In the genomic region with DNA sequence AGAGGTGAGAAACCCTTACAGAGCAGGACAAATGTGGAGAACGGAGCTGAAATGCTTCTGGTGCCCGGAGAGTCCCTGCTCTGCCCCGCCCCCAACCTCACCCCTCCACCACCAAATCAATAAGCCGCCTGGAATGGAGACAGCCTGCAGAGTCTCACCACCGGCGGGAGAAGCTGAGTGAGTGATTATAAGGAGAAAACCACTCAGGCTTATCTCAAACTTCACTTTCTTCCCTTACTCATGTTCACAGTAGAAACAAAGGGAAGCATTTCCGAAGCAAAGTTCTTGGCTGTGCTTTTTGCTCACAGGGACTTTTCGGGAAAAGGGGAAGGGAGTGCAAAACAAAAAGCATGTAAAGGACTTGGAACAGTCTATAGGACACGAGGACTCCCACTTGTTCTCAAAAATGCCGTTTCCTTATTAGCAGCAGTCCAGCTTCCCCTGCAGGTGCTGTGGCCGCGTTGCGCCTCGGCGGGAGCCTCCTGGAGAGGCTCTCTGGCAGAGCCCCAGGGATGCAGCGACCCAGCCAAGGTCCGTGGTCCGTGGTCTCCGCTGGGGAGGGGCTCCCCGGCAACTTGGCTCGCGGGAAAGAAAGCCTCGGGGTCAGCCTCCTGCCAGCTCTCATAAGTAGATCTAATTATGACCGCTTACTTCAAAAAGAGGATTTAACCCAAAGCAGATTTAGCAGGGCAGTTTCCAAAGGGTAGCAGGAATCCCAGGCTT, we compare ENCODE assay signal across 8 cellular contexts.
DNase-seq lines count a peak whose midpoint lies in the region; ATAC-seq and TF ChIP-seq lines count a peak whose summit lies in the region.

No MANE protein-coding gene starts in this region.

- intact Hi-C loops in mammary epithelial cell (cut with micrococcal nuclease) (no loop called here), right lobe of liver (cut with DNase I) (no loop called here)

- H3K27me3 ChIP-seq in mammary epithelial cell (ENCODE audit: insufficient read depth, low read length) (peaks cover 9% of the 10 kb centered on the region), right lobe of liver (no peaks in the 10 kb centered on the region)

- no TSS peak for BruUV-seq in mammary epithelial cell (replicated peaks; lab: Mats Ljungman, UMichigan)

- TF ChIP-seq CTCF in HEK293 (tag by site-specific recombination; IDR thresholded peaks at IDR 0.05) (peak; percentile 45; the same call in 1 of the 2 replicates), mammary epithelial cell (conservative IDR thresholded peaks at IDR 0.05 in 1 of 2, IDR thresholded peaks at IDR 0.05 in 1 of 2; ENCODE audit: extremely low read depth in 1 of 2, insufficient read depth in 1 of 2, low read depth in 1 of 2, low read length in 2 of 2) (peak in 1 of 2 donors; percentile 24), right lobe of liver (IDR thresholded peaks at IDR 0.05) (no peak)

- H3K9me3 ChIP-seq in HEK293 (ENCODE audit: control insufficient read depth, insufficient read depth, low read depth, low read length) (no peaks in the 10 kb centered on the region), mammary epithelial cell (replicated peaks; ENCODE audit: insufficient read depth, low read length) (no peaks in the 10 kb centered on the region), right lobe of liver (no peaks in the 10 kb centered on the region)

- H3K4me2 ChIP-seq in mammary epithelial cell (ENCODE audit: insufficient read depth, low read depth, low read length): peak overlapping the region; percentile 60

- dilution Hi-C loops in mammary epithelial cell (cut with HindIII; ENCODE audit: low sequenced_read_pairs): loop anchor here (25.0 kb wide), 1 partner anchor 163 kb away; no protein-coding TSS in a partner anchor

- peaks cover 31% of the 10 kb centered on the region for H3K4me1 ChIP-seq in HEK293 (ENCODE audit: control insufficient read depth, insufficient read depth, low read length)
- H3K4me1 ChIP-seq in mammary epithelial cell (ENCODE audit: insufficient read depth, low read length): no peaks in the 10 kb centered on the region
- peaks cover 0 to 10% (median 0%) of the 10 kb centered on the region in 4 donors for H3K4me1 ChIP-seq in right lobe of liver

- no peaks in the 10 kb centered on the region for H4K20me1 ChIP-seq in mammary epithelial cell (ENCODE audit: insufficient read depth, low read length)

- H3K4me3 ChIP-seq in HEK293 (ENCODE audit: low read depth, low read length): peak overlapping the region; percentile 34
- no peak overlapping the region for H3K4me3 ChIP-seq in mammary epithelial cell (replicated peaks in 1 of 3; ENCODE audit: insufficient read depth in 1 of 3, low read depth in 2 of 3, low read length in 3 of 3)
- peak overlapping the region in 2 of 3 donors; percentile 33 to 37 for H3K4me3 ChIP-seq in right lobe of liver

- POLR2A ChIA-PET in HEK293 (lab: Yijun Ruan, JAX): interaction anchor here (0.7 to 1.5 kb wide), 8 partner anchors 9 to 342 kb away, joined by 3 to 11 read pairs (median 4); partner anchors contain the start of genes SENP6 and TMEM30A

- WGBS in mammary epithelial cell (ENCODE audit: low coverage, missing lambda C conversion rate): 7% methylated on average over 24 of the region's 24 CpGs
- WGBS in right lobe of liver (ENCODE audit: insufficient coverage, low coverage, low lambda C conversion rate, missing lambda C conversion rate): under 1% methylated on average over 21 of the region's 24 CpGs

- no peak overlapping the region for H2AFZ ChIP-seq in mammary epithelial cell (ENCODE audit: low read depth, low read length)

- ATAC-seq in right lobe of liver (peak; percentile 85 to 90 (median 87)), HG03045 (IDR thresholded peaks at IDR 0.05; ENCODE audit: unreplicated experiment) (no peak), HG03025 (IDR thresholded peaks at IDR 0.05; ENCODE audit: low FRiP score, unreplicated experiment) (no peak)

- no peak overlapping the region for H3K9ac ChIP-seq in mammary epithelial cell (ENCODE audit: insufficient read depth, low read length)

- in situ Hi-C loops in mammary epithelial cell (cut with MboI; ENCODE audit: low sequenced_read_pairs in 2 of 2): no loop called here

- DNase-seq in A172 (ENCODE audit: low spot score): peak; percentile 8
- no peak for DNase-seq in mammary epithelial cell
- peak; percentile 35 to 58 (median 53) for DNase-seq in right lobe of liver
- no peak for DNase-seq in GF-D8 (lab: John Stamatoyannopoulos, UW)
- DNase-seq in effector CD8-positive, alpha-beta T cell (lab: John Stamatoyannopoulos, UW): no peak

- CTCF ChIA-PET in HEK293 (lab: Yijun Ruan, JAX): interaction anchor here (0.7 to 1.6 kb wide), 5 partner anchors 19 to 83 kb away, joined by 3 to 14 read pairs (median 4); no protein-coding TSS in a partner anchor
- CTCF ChIA-PET in mammary epithelial cell (lab: Charles Lee; ENCODE audit: low non-redundant PET): interaction anchor here (0.6 to 0.7 kb wide), 3 partner anchors 31 to 1005 kb away, joined by 3 to 4 read pairs (median 3); no protein-coding TSS in a partner anchor

- H3K27ac ChIP-seq in HEK293 (ENCODE audit: extremely low read depth, low read depth, low read length) (peak overlapping the region; percentile 81), mammary epithelial cell (ENCODE audit: insufficient read depth, low read depth, low read length) (no peak overlapping the region), right lobe of liver (no peak overlapping the region)

- H3K36me3 ChIP-seq in HEK293 (ENCODE audit: control insufficient read depth in 2 of 2, insufficient read depth in 1 of 2, low read length in 2 of 2): no peaks in the 10 kb centered on the region
- H3K36me3 ChIP-seq in mammary epithelial cell (ENCODE audit: insufficient read depth, low read length): no peaks in the 10 kb centered on the region
- H3K36me3 ChIP-seq in right lobe of liver: no peaks in the 10 kb centered on the region

- TF ChIP-seq POLR2A in right lobe of liver (IDR thresholded peaks at IDR 0.05): no peak

- no peaks in the 10 kb centered on the region for H3K79me2 ChIP-seq in mammary epithelial cell (ENCODE audit: insufficient read depth, low read length)

TF ChIP-seq in HEK293, 187 proteins besides CTCF, POLR2A, EP300 and RAD21 (continues in another document):
- TF ChIP-seq BCL11B (tag by site-specific recombination; IDR thresholded peaks at IDR 0.05; ENCODE audit: low read depth) (no peak), ZNF335 (tag by site-specific recombination; conservative IDR thresholded peaks at IDR 0.05) (peak; percentile 35; the same call in 1 of the 2 replicates), ZNF10 (tag by site-specific recombination; IDR thresholded peaks at IDR 0.05) (0 out of 2 replicates have a peak, but pooled peaks have one; percentile 25), ZNF341 (tag by site-specific recombination; IDR thresholded peaks at IDR 0.05; ENCODE audit: low read depth) (peak; percentile 52; the same call in 1 of the 2 replicates), ZNF621 (tag by site-specific recombination; IDR thresholded peaks at IDR 0.05) (no peak), PRDM1 (tag by site-specific recombination; IDR thresholded peaks at IDR 0.05) (peak; percentile 86), ZBTB7A (tag by site-specific recombination; IDR thresholded peaks at IDR 0.05; ENCODE audit: low read depth) (no peak), ZIC2 (tag by site-specific recombination; IDR thresholded peaks at IDR 0.05) (peak; percentile 93), ZBTB20 (tag by site-specific recombination; IDR thresholded peaks at IDR 0.05) (peak; percentile 62), ZNF843 (tag by site-specific recombination; IDR thresholded peaks at IDR 0.05) (0 out of 2 replicates have a peak, but pooled peaks have one; percentile 34), ZNF366 (tag by site-specific recombination; conservative IDR thresholded peaks at IDR 0.05) (peak; percentile 63), ZNF112 (tag by site-specific recombination; IDR thresholded peaks at IDR 0.05) (no peak), GLIS2 (tag by site-specific recombination; IDR thresholded peaks at IDR 0.05) (peak; percentile 85)
- TF ChIP-seq, protein P1, sequence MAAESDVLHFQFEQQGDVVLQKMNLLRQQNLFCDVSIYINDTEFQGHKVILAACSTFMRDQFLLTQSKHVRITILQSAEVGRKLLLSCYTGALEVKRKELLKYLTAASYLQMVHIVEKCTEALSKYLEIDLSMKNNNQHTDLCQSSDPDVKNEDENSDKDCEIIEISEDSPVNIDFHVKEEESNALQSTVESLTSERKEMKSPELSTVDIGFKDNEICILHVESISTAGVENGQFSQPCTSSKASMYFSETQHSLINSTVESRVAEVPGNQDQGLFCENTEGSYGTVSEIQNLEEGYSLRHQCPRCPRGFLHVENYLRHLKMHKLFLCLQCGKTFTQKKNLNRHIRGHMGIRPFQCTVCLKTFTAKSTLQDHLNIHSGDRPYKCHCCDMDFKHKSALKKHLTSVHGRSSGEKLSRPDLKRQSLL (tag by site-specific recombination; IDR thresholded peaks at IDR 0.05): no peak
- TF ChIP-seq, protein P2, sequence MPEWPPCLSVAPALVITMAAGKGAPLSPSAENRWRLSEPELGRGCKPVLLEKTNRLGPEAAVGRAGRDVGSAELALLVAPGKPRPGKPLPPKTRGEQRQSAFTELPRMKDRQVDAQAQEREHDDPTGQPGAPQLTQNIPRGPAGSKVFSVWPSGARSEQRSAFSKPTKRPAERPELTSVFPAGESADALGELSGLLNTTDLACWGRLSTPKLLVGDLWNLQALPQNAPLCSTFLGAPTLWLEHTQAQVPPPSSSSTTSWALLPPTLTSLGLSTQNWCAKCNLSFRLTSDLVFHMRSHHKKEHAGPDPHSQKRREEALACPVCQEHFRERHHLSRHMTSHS (tag by site-specific recombination; IDR thresholded peaks at IDR 0.05): no peak
- TF ChIP-seq, protein P3, sequence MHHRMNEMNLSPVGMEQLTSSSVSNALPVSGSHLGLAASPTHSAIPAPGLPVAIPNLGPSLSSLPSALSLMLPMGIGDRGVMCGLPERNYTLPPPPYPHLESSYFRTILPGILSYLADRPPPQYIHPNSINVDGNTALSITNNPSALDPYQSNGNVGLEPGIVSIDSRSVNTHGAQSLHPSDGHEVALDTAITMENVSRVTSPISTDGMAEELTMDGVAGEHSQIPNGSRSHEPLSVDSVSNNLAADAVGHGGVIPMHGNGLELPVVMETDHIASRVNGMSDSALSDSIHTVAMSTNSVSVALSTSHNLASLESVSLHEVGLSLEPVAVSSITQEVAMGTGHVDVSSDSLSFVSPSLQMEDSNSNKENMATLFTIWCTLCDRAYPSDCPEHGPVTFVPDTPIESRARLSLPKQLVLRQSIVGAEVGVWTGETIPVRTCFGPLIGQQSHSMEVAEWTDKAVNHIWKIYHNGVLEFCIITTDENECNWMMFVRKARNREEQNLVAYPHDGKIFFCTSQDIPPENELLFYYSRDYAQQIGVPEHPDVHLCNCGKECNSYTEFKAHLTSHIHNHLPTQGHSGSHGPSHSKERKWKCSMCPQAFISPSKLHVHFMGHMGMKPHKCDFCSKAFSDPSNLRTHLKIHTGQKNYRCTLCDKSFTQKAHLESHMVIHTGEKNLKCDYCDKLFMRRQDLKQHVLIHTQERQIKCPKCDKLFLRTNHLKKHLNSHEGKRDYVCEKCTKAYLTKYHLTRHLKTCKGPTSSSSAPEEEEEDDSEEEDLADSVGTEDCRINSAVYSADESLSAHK (tag by site-specific recombination; IDR thresholded peaks at IDR 0.05): 0 out of 2 replicates have a peak, but pooled peaks have one; percentile 9

Comparison
In these comparisons a context has a peak if more than half of its experiments do, and no peak if none do; other contexts are left out.
1. DNase-seq: peak in A172 (single experiment) and right lobe of liver (3 of 3); none in mammary epithelial cell (single experiment), GF-D8 (single experiment) and effector CD8-positive, alpha-beta T cell (single experiment).
2. H3K4me3 ChIP-seq: peak in HEK293 (single experiment) and right lobe of liver (2 of 3); none in mammary epithelial cell (0 of 3).
3. ATAC-seq: peak in right lobe of liver (4 of 4); none in HG03045 (single experiment) and HG03025 (single experiment).